9 cellular contexts compared by ENCODE assay signal in genomic region chr7:56003749-56004148, GRCh38.
"Had no signal": no experiment of that assay in that cellular context is flagged by ENCODE, and none has a peak within 500 bp of the region (broad histone marks: within the 10 kb centered on the region; RNA-seq: fewer than 3 reads in every experiment).

No MANE protein-coding gene starts in this region.

- H3K9me3 Mint-ChIP-seq: HFFc6 had no signal

- H3K4me3 Mint-ChIP-seq: HFFc6 had no signal

- H3K27ac Mint-ChIP-seq: HFFc6 had no signal

- ATAC-seq: HCT116 had no signal

- DNase-seq: GOT3, H7, HFFc6, IMR-90, KBM-7 had no signal

- H3K27ac ChIP-seq: HL-60, KMS-11 had no signal

- H3K4me3 ChIP-seq: HAP-1 had no signal

- H3K9ac ChIP-seq: KMS-11 had no signal

- H3K4me2 ChIP-seq: KMS-11 had no signal

- H3K9me3 ChIP-seq: HAP-1 had no signal
